ENCODE assay signal across 18 cellular contexts in the genomic region with DNA sequence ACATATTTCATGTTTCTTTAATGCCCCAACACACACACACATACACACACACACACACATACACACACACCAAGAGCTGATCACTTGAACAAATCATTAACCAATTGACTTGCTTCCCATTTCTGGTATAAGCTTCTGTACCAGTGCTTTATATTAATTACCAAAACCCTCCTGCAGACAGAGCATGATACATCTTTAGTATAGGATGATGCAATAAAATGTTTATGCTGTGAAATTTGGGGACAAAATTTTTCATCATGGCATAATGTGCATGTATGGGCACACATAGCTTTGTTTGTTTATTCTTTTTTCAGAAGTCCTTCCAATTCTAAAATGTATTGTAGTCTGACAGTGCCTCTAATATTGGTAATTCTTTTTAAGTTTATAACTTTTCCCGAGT.
"Had no signal": no experiment of that assay in that cellular context is flagged by ENCODE, and none has a peak within 500 bp of the region (broad histone marks: within the 10 kb centered on the region; RNA-seq: fewer than 3 reads in every experiment).

No MANE protein-coding gene starts in this region.

- H3K36me3 Mint-ChIP-seq: activated naive CD8-positive, alpha-beta T cell; naive thymus-derived CD4-positive, alpha-beta T cell had no signal

- H3K27ac ChIP-seq: body of pancreas, neural progenitor cell, prostate gland, right atrium auricular region, transverse colon, uterus had no signal

- H3K4me1 Mint-ChIP-seq: activated CD4-positive, alpha-beta T cell treated with anti-CD3 and anti-CD28 coated beads for 36 hours; naive thymus-derived CD4-positive, alpha-beta T cell; neural progenitor cell had no signal

- DNase-seq: activated CD4-positive, alpha-beta T cell treated with anti-CD3 and anti-CD28 coated beads for 36 hours; activated CD4-positive, alpha-beta T cell treated with anti-CD3 and anti-CD28 coated beads, Interleukin-2, amount 50 U/mL, for 48 hours; activated T-cell treated with anti-CD3 and anti-CD28 coated beads for 4 hours; amygdala; body of pancreas; caudate nucleus; mesenchymal stem cell; naive thymus-derived CD4-positive, alpha-beta T cell; stimulated activated CD4-positive, alpha-beta T cell treated with anti-CD3 and anti-CD28 coated beads, Interleukin-2, amount 100 ng/mL, for 24 hours; stimulated activated naive CD4-positive, alpha-beta T cell treated with Interleukin-2 at 50 U/mL for 16 hours; T-helper 2 cell; transverse colon; uterus had no signal

- ATAC-seq: activated CD4-positive, alpha-beta T cell treated with anti-CD3 and anti-CD28 coated beads for 36 hours; body of pancreas; esophagus mucosa; naive thymus-derived CD4-positive, alpha-beta T cell had no signal

- H3K4me3 ChIP-seq: body of pancreas, neural progenitor cell, prostate gland, right atrium auricular region, transverse colon, uterus had no signal

- H3K27ac Mint-ChIP-seq: activated CD4-positive, alpha-beta T cell treated with anti-CD3 and anti-CD28 coated beads for 36 hours; activated naive CD8-positive, alpha-beta T cell; naive thymus-derived CD4-positive, alpha-beta T cell; neural progenitor cell had no signal

- H3K9me3 ChIP-seq: body of pancreas, prostate gland, right atrium auricular region, transverse colon, uterus had no signal

- H3K9me3 Mint-ChIP-seq: neural progenitor cell had no signal

- H3K4me3 Mint-ChIP-seq: activated CD4-positive, alpha-beta T cell treated with anti-CD3 and anti-CD28 coated beads for 36 hours; activated naive CD8-positive, alpha-beta T cell; naive thymus-derived CD4-positive, alpha-beta T cell; neural progenitor cell had no signal

- H3K36me3 ChIP-seq: neural progenitor cell, prostate gland, right atrium auricular region, transverse colon, uterus had no signal

- H3K27me3 ChIP-seq: body of pancreas, neural progenitor cell, right atrium auricular region, transverse colon, uterus had no signal

- H3K4me1 ChIP-seq: body of pancreas, neural progenitor cell, prostate gland, transverse colon, uterus had no signal
